ENCODE assay signal across 8 cellular contexts in genomic region chr20:54983394-54984103, GRCh38.
DNase-seq lines count a peak whose midpoint lies in the region; ATAC-seq and TF ChIP-seq lines count a peak whose summit lies in the region.
"Not testable (repeated sequence)": the region's sequence is repeated elsewhere in the genome, so short reads cannot be mapped to it uniquely, and the experiment has no call there.

No MANE protein-coding gene starts in this region.

- H3K9me2 ChIP-seq in Karpas-422 (replicated peaks; ENCODE audit: insufficient read depth, low read length) = not testable (repeated sequence)

- H2AFZ ChIP-seq in Karpas-422 (ENCODE audit: low read length) = not testable (repeated sequence)
- H2AFZ ChIP-seq in neural progenitor cell (replicated peaks) = peak overlapping the region; percentile 38

- H3F3A ChIP-seq in neural progenitor cell (ENCODE audit: low read depth) = not testable (repeated sequence)

- ATAC-seq in GM19438 (IDR thresholded peaks at IDR 0.05; ENCODE audit: low read depth, unreplicated experiment) = peak; percentile 58
- not testable (repeated sequence) for ATAC-seq in T-helper 17 cell

- DNase-seq in ELF-1 (ENCODE audit: low read depth, low spot score) (peak; percentile 9), Karpas-422 (peak; percentile 64), glomerular visceral epithelial cell (ENCODE audit: extremely low spot score) (peak; percentile 47), left kidney (ENCODE audit: low read depth, low spot score) (peak; percentile 5), neural progenitor cell (ENCODE audit: low spot score) (peak; percentile 2), ureter (ENCODE audit: low spot score) (peak; percentile 51)
- DNase-seq in T-helper 17 cell = not testable (repeated sequence)

- H3K4me3 ChIP-seq in Karpas-422 (ENCODE audit: low read length); neural progenitor cell: not testable (repeated sequence)

- H3K4me1 Mint-ChIP-seq in T-helper 17 cell = not testable (repeated sequence)
- peaks cover 12% of the 10 kb centered on the region for H3K4me1 Mint-ChIP-seq in neural progenitor cell

- not testable (repeated sequence) for H3K9me3 Mint-ChIP-seq in neural progenitor cell

- not testable (repeated sequence) for H3K4me2 ChIP-seq in Karpas-422 (ENCODE audit: low read depth, low read length, poor library complexity, severe bottlenecking); neural progenitor cell

- H3K27ac ChIP-seq in Karpas-422 (ENCODE audit: low read length); neural progenitor cell: not testable (repeated sequence)

- not testable (repeated sequence) for H3K36me3 Mint-ChIP-seq in T-helper 17 cell (ENCODE audit: low read depth); neural progenitor cell

- not testable (repeated sequence) for H3K27ac Mint-ChIP-seq in T-helper 17 cell
- peak overlapping the region; percentile 76 for H3K27ac Mint-ChIP-seq in neural progenitor cell

- H3K79me2 ChIP-seq in Karpas-422 (ENCODE audit: low read length); neural progenitor cell (ENCODE audit: low read depth): not testable (repeated sequence)

- not testable (repeated sequence) for H3K36me3 ChIP-seq in Karpas-422 (ENCODE audit: insufficient read depth, low read length); neural progenitor cell

- H3K4me3 Mint-ChIP-seq in T-helper 17 cell = peak overlapping the region; percentile 5
- not testable (repeated sequence) for H3K4me3 Mint-ChIP-seq in neural progenitor cell

- not testable (repeated sequence) for H4K20me1 ChIP-seq in Karpas-422 (ENCODE audit: insufficient read depth, low read depth, low read length); neural progenitor cell (ENCODE audit: low read depth)

- H3K4me1 ChIP-seq in Karpas-422 (ENCODE audit: low read length) = peaks cover 10% of the 10 kb centered on the region
- not testable (repeated sequence) for H3K4me1 ChIP-seq in neural progenitor cell

- H3K9ac ChIP-seq in Karpas-422 (ENCODE audit: low read length); neural progenitor cell: not testable (repeated sequence)

- H3K27me3 ChIP-seq in Karpas-422 (ENCODE audit: low read length); neural progenitor cell: not testable (repeated sequence)

- H3K9me3 ChIP-seq in Karpas-422 (ENCODE audit: low read length); T-helper 17 cell (ENCODE audit: control insufficient read depth, low read length, poor library complexity, severe bottlenecking); neural progenitor cell (ENCODE audit: low read depth): not testable (repeated sequence)

- not testable (repeated sequence) for TF ChIP-seq CTCF in neural progenitor cell (IDR thresholded peaks at IDR 0.05)

- H3K27me3 Mint-ChIP-seq in T-helper 17 cell; neural progenitor cell (ENCODE audit: insufficient read depth, low read depth): not testable (repeated sequence)
